Comparison of ENCODE assay signal across 22 cellular contexts in the genomic region with DNA sequence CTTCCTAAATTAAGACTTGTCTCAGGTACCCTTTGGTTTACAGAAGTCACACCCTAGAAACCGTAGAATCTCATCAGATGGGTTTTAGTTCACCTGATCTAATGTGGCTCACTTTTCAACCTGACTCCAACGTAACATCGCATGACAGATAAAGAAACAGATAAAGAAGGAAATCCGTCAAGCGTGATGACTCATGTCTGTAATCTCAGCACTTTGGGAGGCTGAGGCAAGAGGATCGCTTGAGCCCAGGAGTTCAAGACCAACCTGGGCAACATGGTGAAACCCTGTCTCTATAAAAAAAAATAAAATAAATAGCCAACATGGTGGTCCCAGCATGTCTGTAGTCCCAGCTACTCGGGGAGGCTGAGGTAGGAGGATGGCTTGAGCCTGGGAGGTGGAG.
"Had no signal": no experiment of that assay in that cellular context is flagged by ENCODE, and none has a peak within 500 bp of the region (broad histone marks: within the 10 kb centered on the region; RNA-seq: fewer than 3 reads in every experiment).

No MANE protein-coding gene starts in this region.

- H3K9me3 Mint-ChIP-seq: activated CD4-positive, alpha-beta T cell treated with anti-CD3 and anti-CD28 coated beads, Interleukin-2, amount 10 ng/mL, durations not matched to agents 7 days and 5 days; activated naive CD8-positive, alpha-beta T cell treated with anti-CD3 and anti-CD28 coated beads for 36 hours; type B pancreatic cell had no signal

- H3K27ac Mint-ChIP-seq: activated CD4-positive, alpha-beta T cell treated with anti-CD3 and anti-CD28 coated beads, Interleukin-2, amount 10 ng/mL, durations not matched to agents 7 days and 5 days; activated naive CD8-positive, alpha-beta T cell treated with anti-CD3 and anti-CD28 coated beads for 36 hours; type B pancreatic cell had no signal

- H3K4me3 Mint-ChIP-seq: activated CD4-positive, alpha-beta T cell treated with anti-CD3 and anti-CD28 coated beads, Interleukin-2, amount 10 ng/mL, durations not matched to agents 7 days and 5 days; activated naive CD8-positive, alpha-beta T cell treated with anti-CD3 and anti-CD28 coated beads for 36 hours; nephron; type B pancreatic cell had no signal

- H3K4me3 ChIP-seq: breast epithelium, heart right ventricle, pancreas, stomach, testis, vagina had no signal

- H3K27me3 ChIP-seq: breast epithelium, pancreas, stomach, testis, vagina had no signal

- H3K27me3 Mint-ChIP-seq: activated naive CD8-positive, alpha-beta T cell treated with anti-CD3 and anti-CD28 coated beads for 36 hours had no signal

- H3K27ac ChIP-seq: breast epithelium, heart right ventricle, pancreas, stomach, testis, vagina had no signal

- DNase-seq: activated CD4-positive, alpha-beta T cell treated with anti-CD3 and anti-CD28 coated beads, Interleukin-2, amount 10 ng/mL, durations not matched to agents 7 days and 5 days; activated CD8-positive, alpha-beta memory T cell treated with anti-CD3 and anti-CD28 coated beads, Interleukin-2, amount 50 U/mL, for 48 hours; activated gamma-delta T cell; activated naive CD8-positive, alpha-beta T cell treated with anti-CD3 and anti-CD28 coated beads for 36 hours; activated T-cell treated with anti-CD3 and anti-CD28 coated beads, Interleukin-2, amount 50 U/mL, for 48 hours; cerebellar nuclear complex; effector CD4-positive, alpha-beta T cell; heart right ventricle; islet precursor cell; left cardiac atrium; mesenchymal stem cell; pancreas; right cardiac atrium; stimulated activated CD4-positive, alpha-beta T cell treated with anti-CD3 and anti-CD28 coated beads, Interleukin-12 subunit alpha, Interleukin-12 subunit beta, amount 100 ng/mL, for 4 hours; stimulated activated CD4-positive, alpha-beta T cell treated with anti-CD3 and anti-CD28 coated beads, Interleukin-4, amount 100 ng/mL, for 4 hours; stomach; testis had no signal

- ATAC-seq: heart right ventricle, left cardiac atrium, pancreas, right cardiac atrium had no signal

- H3K9me3 ChIP-seq: pancreas, stomach, testis, vagina had no signal

- H3K4me1 Mint-ChIP-seq: activated naive CD8-positive, alpha-beta T cell treated with anti-CD3 and anti-CD28 coated beads for 36 hours had no signal

- H3K4me1 ChIP-seq: breast epithelium, pancreas had no signal

- FAIRE-seq: endometrium, pancreas had no signal

- H3K36me3 ChIP-seq: breast epithelium, heart right ventricle, pancreas, stomach, vagina had no signal

- H3K36me3 Mint-ChIP-seq: activated naive CD8-positive, alpha-beta T cell treated with anti-CD3 and anti-CD28 coated beads for 36 hours; type B pancreatic cell had no signal
